ENCODE assay signal across 1 cellular context in genomic region chr13:83980322-83980721, GRCh38.
A peak's percentile ranks its signal among the peaks of the same experiment; 100 is the strongest.
TF ChIP-seq lines count a peak whose summit lies in the region.

No MANE protein-coding gene starts in this region.

TF ChIP-seq in GM23338, 12 proteins besides CTCF, POLR2A, EP300 and RAD21:
- 0 out of 2 replicates have a peak, but pooled peaks have one; percentile 42 for TF ChIP-seq ZNF462 (CRISPR knock-in tag; IDR thresholded peaks at IDR 0.05)
- TF ChIP-seq ZNF331 (CRISPR knock-in tag; IDR thresholded peaks at IDR 0.05; ENCODE audit: low read depth): no peak
TF ChIP-seq in GM23338: peak in this region for 1.
